Comparison of ENCODE assay signal across 19 cellular contexts in the genomic region with DNA sequence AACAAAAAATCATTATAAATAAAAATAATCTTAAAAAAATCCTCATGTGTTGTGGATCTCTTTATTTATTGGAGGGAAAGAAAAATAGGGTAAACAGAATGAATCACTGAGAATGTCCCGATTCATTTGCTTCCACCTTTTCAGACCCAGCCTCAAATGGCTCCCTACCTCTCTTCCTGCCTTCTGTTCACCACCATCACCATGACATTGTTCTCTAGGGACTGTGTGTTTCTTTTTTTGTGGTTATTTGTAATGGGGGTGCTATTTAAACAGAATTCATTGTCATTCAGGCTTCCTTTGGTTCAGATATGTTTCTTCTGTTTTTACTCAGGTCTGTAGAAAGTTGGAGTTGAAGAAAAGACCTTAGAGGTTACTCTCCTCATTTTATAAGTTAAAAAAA.
A peak's percentile ranks its signal among the peaks of the same experiment; 100 is the strongest.
DNase-seq lines count a peak whose midpoint lies in the region; ATAC-seq and TF ChIP-seq lines count a peak whose summit lies in the region.
"Had no signal": no experiment of that assay in that cellular context is flagged by ENCODE, and none has a peak within 500 bp of the region (broad histone marks: within the 10 kb centered on the region; RNA-seq: fewer than 3 reads in every experiment).

No MANE protein-coding gene starts in this region.

- peak overlapping the region; percentile 12; the same call in 1 of the 2 replicates for H3K27ac ChIP-seq in OCI-LY3 (ENCODE audit: low read length)
- no peak overlapping the region for H3K27ac ChIP-seq in upper lobe of left lung

- no peak for TF ChIP-seq POLR2A in upper lobe of left lung (IDR thresholded peaks at IDR 0.05)

- H3K4me3 ChIP-seq in Jurkat, Clone E6-1 (ENCODE audit: low read length) = no peak overlapping the region
- H3K4me3 ChIP-seq in OCI-LY3 (ENCODE audit: low read length) (no peak overlapping the region), upper lobe of left lung (no peak overlapping the region)

- DNase-seq in DMS53 (lab: John Stamatoyannopoulos, UW) (peak; percentile 39), DMS53 treated with DMSO at 0.1 percent for 48 hours (lab: John Stamatoyannopoulos, UW; ENCODE audit: unreplicated experiment) (no peak), upper lobe of left lung (no peak), NCI-H2029 (lab: John Stamatoyannopoulos, UW) (no peak)
- peak; percentile 18 for DNase-seq in Jurkat, Clone E6-1 (ENCODE audit: low read depth, low spot score)
- DNase-seq in stimulated activated CD4-positive, alpha-beta T cell treated with anti-CD3 and anti-CD28 coated beads, Interleukin-2, amount 100 ng/mL, for 24 hours = no peak
- no peak for DNase-seq in activated CD8-positive, alpha-beta memory T cell treated with anti-CD3 and anti-CD28 coated beads for 24 hours
- DNase-seq: 8988T; AML-193; C1 segment of cervical spinal cord; Calu3; CD4-positive, alpha-beta T cell; DMS153; GF-D8; GOT3; H9; IMR-90; KG1 had no signal

- no peak for TF ChIP-seq EP300 in upper lobe of left lung (IDR thresholded peaks at IDR 0.05)

- H3K9me3 ChIP-seq in OCI-LY3 (ENCODE audit: insufficient read depth, low read length) = no peaks in the 10 kb centered on the region
- no peaks in the 10 kb centered on the region for H3K9me3 ChIP-seq in upper lobe of left lung

- H4K20me1 ChIP-seq in OCI-LY3 (ENCODE audit: insufficient read depth, low read length) = no peaks in the 10 kb centered on the region

- WGBS in upper lobe of left lung, 2 donors = 74 to 81% methylated on average over 1 of the region's 1 CpG

- peak overlapping the region; percentile 50 for H3K4me2 ChIP-seq in OCI-LY3 (ENCODE audit: low read length)

- H3K9ac ChIP-seq in OCI-LY3 (ENCODE audit: low read length) = no peak overlapping the region

- TF ChIP-seq CTCF in OCI-LY3 (IDR thresholded peaks at IDR 0.05; ENCODE audit: low read depth, low read length) = no peak
- TF ChIP-seq CTCF in upper lobe of left lung (IDR thresholded peaks at IDR 0.05) = no peak

- no peak for ATAC-seq in upper lobe of left lung (ENCODE audit: low FRiP score in 2 of 2)

- H3K27me3 ChIP-seq in OCI-LY3 (ENCODE audit: low read depth, low read length) = no peaks in the 10 kb centered on the region
- no peaks in the 10 kb centered on the region for H3K27me3 ChIP-seq in upper lobe of left lung

- peak overlapping the region; percentile 53; the same call in 1 of the 2 replicates for H2AFZ ChIP-seq in OCI-LY3 (ENCODE audit: low read depth, low read length)

- no peaks in the 10 kb centered on the region for H3K36me3 ChIP-seq in OCI-LY3 (replicated peaks; ENCODE audit: low read depth, low read length)
- H3K36me3 ChIP-seq in upper lobe of left lung = no peaks in the 10 kb centered on the region

- peaks cover 46% of the 10 kb centered on the region for H3K4me1 ChIP-seq in OCI-LY3 (ENCODE audit: low read length)
- no peaks in the 10 kb centered on the region for H3K4me1 ChIP-seq in upper lobe of left lung

- H3K79me2 ChIP-seq in OCI-LY3 (ENCODE audit: low read length) = no peaks in the 10 kb centered on the region

Comparison
In these comparisons a context has a peak if more than half of its experiments do, and no peak if none do; other contexts are left out.
1. DNase-seq: peak in DMS53 (single experiment) and Jurkat, Clone E6-1 (single experiment); none in DMS53 treated with DMSO at 0.1 percent for 48 hours (single experiment), upper lobe of left lung (0 of 2), stimulated activated CD4-positive, alpha-beta T cell treated with anti-CD3 and anti-CD28 coated beads, Interleukin-2, amount 100 ng/mL, for 24 hours (0 of 2), NCI-H2029 (single experiment) and activated CD8-positive, alpha-beta memory T cell treated with anti-CD3 and anti-CD28 coated beads for 24 hours (single experiment).